Comparison of ENCODE assay signal across 18 cellular contexts in the genomic region with DNA sequence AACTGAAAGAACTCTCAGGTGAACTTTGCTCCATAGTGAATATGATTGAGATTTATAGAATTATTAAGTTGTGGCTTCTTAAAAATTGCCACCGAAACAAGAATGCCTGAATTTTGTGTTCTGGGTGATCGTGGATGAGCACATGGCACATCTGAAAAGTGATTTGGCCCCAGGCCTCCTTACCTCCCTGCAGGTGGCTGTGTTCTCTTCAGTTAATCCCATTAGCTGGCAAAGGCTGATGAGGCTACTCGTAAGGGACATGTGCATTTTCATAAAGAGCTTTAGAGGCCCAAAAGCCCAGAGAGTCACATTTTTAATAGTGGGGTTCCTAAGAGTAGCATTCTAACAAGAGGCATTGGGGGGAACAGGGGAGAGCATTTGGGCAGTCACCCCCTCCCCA.
"Had no signal": no experiment of that assay in that cellular context is flagged by ENCODE, and none has a peak within 500 bp of the region (broad histone marks: within the 10 kb centered on the region; RNA-seq: fewer than 3 reads in every experiment).

No MANE protein-coding gene starts in this region.

- H3K27ac Mint-ChIP-seq: activated B cell treated with CpG ODN at 0.5 μM for 24 hours; activated CD4-positive, alpha-beta memory T cell treated with anti-CD3 and anti-CD28 coated beads, Interleukin-2, amount 10 ng/mL, durations not matched to agents 7 days and 5 days; activated CD8-positive, alpha-beta memory T cell treated with anti-CD3 and anti-CD28 coated beads, Interleukin-2, amount 10 ng/mL, durations not matched to agents 7 days and 5 days; activated naive CD8-positive, alpha-beta T cell treated with anti-CD3 and anti-CD28 coated beads, Interleukin-2, amount 10 ng/mL, durations not matched to agents 7 days and 5 days; activated T-helper 17 cell treated with anti-CD3 and anti-CD28 coated beads, Interleukin-2, amount 50 U/mL, for 72 hours had no signal

- H3K9me3 ChIP-seq: esophagus muscularis mucosa, gastroesophageal sphincter, neutrophil, sigmoid colon had no signal

- H3K4me3 ChIP-seq: esophagus muscularis mucosa, gastroesophageal sphincter, sigmoid colon had no signal

- H3K27me3 Mint-ChIP-seq: activated B cell treated with CpG ODN at 0.5 μM for 24 hours; activated CD4-positive, alpha-beta memory T cell treated with anti-CD3 and anti-CD28 coated beads, Interleukin-2, amount 10 ng/mL, durations not matched to agents 7 days and 5 days; activated T-helper 17 cell treated with anti-CD3 and anti-CD28 coated beads, Interleukin-2, amount 50 U/mL, for 72 hours had no signal

- H3K36me3 Mint-ChIP-seq: activated CD8-positive, alpha-beta memory T cell treated with anti-CD3 and anti-CD28 coated beads, Interleukin-2, amount 10 ng/mL, durations not matched to agents 7 days and 5 days; activated naive CD8-positive, alpha-beta T cell treated with anti-CD3 and anti-CD28 coated beads, Interleukin-2, amount 10 ng/mL, durations not matched to agents 7 days and 5 days; naive thymus-derived CD8-positive, alpha-beta T cell had no signal

- H3K36me3 ChIP-seq: brain microvascular endothelial cell, esophagus muscularis mucosa, gastroesophageal sphincter, neutrophil, sigmoid colon had no signal

- H3K27ac ChIP-seq: brain microvascular endothelial cell, esophagus muscularis mucosa, gastroesophageal sphincter, neutrophil, sigmoid colon had no signal

- H3K4me1 ChIP-seq: sigmoid colon had no signal

- H3K4me3 Mint-ChIP-seq: activated B cell treated with CpG ODN at 0.5 μM for 24 hours; activated CD4-positive, alpha-beta memory T cell treated with anti-CD3 and anti-CD28 coated beads, Interleukin-2, amount 10 ng/mL, durations not matched to agents 7 days and 5 days; activated CD8-positive, alpha-beta memory T cell treated with anti-CD3 and anti-CD28 coated beads, Interleukin-2, amount 10 ng/mL, durations not matched to agents 7 days and 5 days; activated naive CD8-positive, alpha-beta T cell treated with anti-CD3 and anti-CD28 coated beads, Interleukin-2, amount 10 ng/mL, durations not matched to agents 7 days and 5 days; activated T-helper 17 cell treated with anti-CD3 and anti-CD28 coated beads, Interleukin-2, amount 50 U/mL, for 72 hours had no signal

- H3K27me3 ChIP-seq: brain microvascular endothelial cell, esophagus muscularis mucosa, gastroesophageal sphincter, sigmoid colon had no signal

- DNase-seq: activated B cell treated with CpG ODN at 0.5 μM for 24 hours; activated CD4-positive, alpha-beta memory T cell treated with anti-CD3 and anti-CD28 coated beads, Interleukin-2, amount 10 ng/mL, durations not matched to agents 7 days and 5 days; activated CD4-positive, alpha-beta T cell treated with anti-CD3 and anti-CD28 coated beads for 4 hours; activated CD8-positive, alpha-beta memory T cell treated with anti-CD3 and anti-CD28 coated beads, Interleukin-2, amount 10 ng/mL, durations not matched to agents 7 days and 5 days; activated naive CD4-positive, alpha-beta T cell; activated naive CD8-positive, alpha-beta T cell treated with anti-CD3 and anti-CD28 coated beads, Interleukin-2, amount 10 ng/mL, durations not matched to agents 7 days and 5 days; activated T-cell treated with anti-CD3 and anti-CD28 coated beads, Interleukin-2, amount 50 U/mL, for 1 hour; central memory CD4-positive, alpha-beta T cell; effector CD4-positive, alpha-beta T cell; mesendoderm; naive thymus-derived CD8-positive, alpha-beta T cell; sigmoid colon; stimulated activated naive CD4-positive, alpha-beta T cell had no signal

- ATAC-seq: activated CD8-positive, alpha-beta memory T cell treated with anti-CD3 and anti-CD28 coated beads, Interleukin-2, amount 10 ng/mL, durations not matched to agents 7 days and 5 days; activated T-helper 17 cell treated with anti-CD3 and anti-CD28 coated beads, Interleukin-2, amount 50 U/mL, for 72 hours; gastroesophageal sphincter; naive thymus-derived CD8-positive, alpha-beta T cell had no signal

- H3K9me3 Mint-ChIP-seq: activated B cell treated with CpG ODN at 0.5 μM for 24 hours; activated CD4-positive, alpha-beta memory T cell treated with anti-CD3 and anti-CD28 coated beads, Interleukin-2, amount 10 ng/mL, durations not matched to agents 7 days and 5 days; activated naive CD8-positive, alpha-beta T cell treated with anti-CD3 and anti-CD28 coated beads, Interleukin-2, amount 10 ng/mL, durations not matched to agents 7 days and 5 days; activated T-helper 17 cell treated with anti-CD3 and anti-CD28 coated beads, Interleukin-2, amount 50 U/mL, for 72 hours; naive thymus-derived CD8-positive, alpha-beta T cell had no signal
